ENCODE assay signal across 1 cellular context in the genomic region with DNA sequence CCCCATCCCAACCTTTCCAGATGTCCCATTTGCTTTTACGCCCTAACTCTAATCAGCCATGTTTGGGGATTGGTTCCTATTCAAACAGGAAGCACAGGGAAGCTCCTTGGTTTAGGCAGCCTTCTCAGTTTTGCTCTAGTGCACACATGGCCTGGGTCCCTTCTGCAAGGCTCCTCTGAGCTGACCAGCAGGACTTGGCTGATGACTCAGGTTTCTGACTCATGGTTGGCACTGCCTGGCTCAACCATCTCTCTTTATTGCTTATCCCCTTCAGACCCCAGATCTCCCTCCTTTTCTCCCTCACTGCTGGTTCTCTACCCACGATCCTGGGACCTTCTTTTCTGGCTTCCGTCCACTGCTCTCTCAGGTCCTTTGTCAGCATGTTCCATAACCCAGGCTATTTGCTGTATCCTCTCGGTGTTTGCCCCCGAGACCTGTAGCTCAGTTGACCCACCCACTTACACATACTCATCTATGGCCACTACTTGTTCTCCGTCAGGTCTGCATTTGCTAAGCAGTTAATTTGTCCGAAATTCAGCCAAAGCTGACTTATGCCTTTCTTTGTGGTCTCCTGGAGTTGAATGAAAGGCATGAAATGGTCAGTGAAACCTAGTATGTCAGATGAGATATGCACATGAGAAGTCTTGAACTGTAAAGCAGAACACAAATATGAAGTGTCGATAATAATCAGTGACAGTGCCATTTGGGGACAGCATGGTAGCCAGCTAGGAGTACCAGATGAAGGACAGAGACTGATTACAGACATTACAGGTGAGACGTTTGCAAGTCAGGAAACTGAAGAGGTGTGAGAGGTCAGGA.
TF ChIP-seq lines count a peak whose summit lies in the region.

No MANE protein-coding gene starts in this region.

TF ChIP-seq in GM12878, 131 proteins besides CTCF, POLR2A, EP300 and RAD21:
- TF ChIP-seq, protein P1, sequence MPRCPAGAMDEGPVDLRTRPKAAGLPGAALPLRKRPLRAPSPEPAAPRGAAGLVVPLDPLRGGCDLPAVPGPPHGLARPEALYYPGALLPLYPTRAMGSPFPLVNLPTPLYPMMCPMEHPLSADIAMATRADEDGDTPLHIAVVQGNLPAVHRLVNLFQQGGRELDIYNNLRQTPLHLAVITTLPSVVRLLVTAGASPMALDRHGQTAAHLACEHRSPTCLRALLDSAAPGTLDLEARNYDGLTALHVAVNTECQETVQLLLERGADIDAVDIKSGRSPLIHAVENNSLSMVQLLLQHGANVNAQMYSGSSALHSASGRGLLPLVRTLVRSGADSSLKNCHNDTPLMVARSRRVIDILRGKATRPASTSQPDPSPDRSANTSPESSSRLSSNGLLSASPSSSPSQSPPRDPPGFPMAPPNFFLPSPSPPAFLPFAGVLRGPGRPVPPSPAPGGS (IDR thresholded peaks at IDR 0.05; ENCODE audit: borderline replicate concordance, insufficient read depth, low read depth, low read length, poor library complexity, severe bottlenecking) = peak; percentile 38
- TF ChIP-seq ZBED1 (IDR thresholded peaks at IDR 0.05; ENCODE audit: borderline replicate concordance) = no peak
